ENCODE assay signal across 27 cellular contexts in genomic region chr11:95984035-95984434, GRCh38.
"Had no signal": no experiment of that assay in that cellular context is flagged by ENCODE, and none has a peak within 500 bp of the region (broad histone marks: within the 10 kb centered on the region; RNA-seq: fewer than 3 reads in every experiment).

No MANE protein-coding gene starts in this region.

- H3K4me1 ChIP-seq: esophagus squamous epithelium, heart right ventricle, lower lobe of right lung, pancreas, right lobe of liver, suprapubic skin, vagina had no signal

- H3K27ac Mint-ChIP-seq: effector memory CD8-positive, alpha-beta T cell; immature natural killer cell; natural killer cell; stimulated activated naive B cell treated with anti-CD40 and anti-IgM and Interleukin-4, amounts not matched to agents 10 μg/mL and 1 μg/mL and 100 μg/mL, for 72 hours; stimulated activated naive CD8-positive, alpha-beta T cell treated with anti-CD3 and anti-CD28 coated beads, Interleukin-15, amount 100 ng/mL, for 72 hours had no signal

- H3K4me3 Mint-ChIP-seq: effector memory CD8-positive, alpha-beta T cell; immature natural killer cell; natural killer cell; stimulated activated naive B cell treated with anti-CD40 and anti-IgM and Interleukin-4, amounts not matched to agents 10 μg/mL and 1 μg/mL and 100 μg/mL, for 72 hours; stimulated activated naive CD8-positive, alpha-beta T cell treated with anti-CD3 and anti-CD28 coated beads, Interleukin-15, amount 100 ng/mL, for 72 hours had no signal

- H3K4me1 Mint-ChIP-seq: natural killer cell; stimulated activated naive B cell treated with anti-CD40 and anti-IgM and Interleukin-4, amounts not matched to agents 10 μg/mL and 1 μg/mL and 100 μg/mL, for 72 hours; stimulated activated naive CD8-positive, alpha-beta T cell treated with anti-CD3 and anti-CD28 coated beads, Interleukin-15, amount 100 ng/mL, for 72 hours had no signal

- H3K9me3 ChIP-seq: esophagus squamous epithelium, heart right ventricle, lower lobe of right lung, pancreas, right lobe of liver, suprapubic skin, vagina had no signal

- FAIRE-seq: endometrium, pancreas, small intestine had no signal

- H3K36me3 ChIP-seq: pancreas, right lobe of liver had no signal

- H3K27ac ChIP-seq: esophagus squamous epithelium, heart right ventricle, lower lobe of right lung, pancreas, right lobe of liver, suprapubic skin, vagina had no signal

- H3K27me3 ChIP-seq: esophagus squamous epithelium, heart right ventricle, pancreas, right lobe of liver, suprapubic skin, vagina had no signal

- DNase-seq: cortex of kidney; effector memory CD8-positive, alpha-beta T cell; erythroblast; esophagus squamous epithelium; foreskin melanocyte; glutamatergic neuron; heart right ventricle; hypothalamus; immature natural killer cell; islet precursor cell; kidney glomerular epithelial cell; left ventricle myocardium superior; lower lobe of right lung; natural killer cell; occipital lobe; pancreas; right lobe of liver; small intestine; stimulated activated CD4-positive, alpha-beta T cell treated with anti-CD3 and anti-CD28 coated beads, Interleukin-15, amount 100 ng/mL, for 24 hours; stimulated activated CD4-positive, alpha-beta T cell treated with anti-CD3 and anti-CD28 coated beads, Interleukin-2, amount 100 ng/mL, for 48 hours; stimulated activated naive B cell treated with anti-CD40 and anti-IgM and Interleukin-4, amounts not matched to agents 10 μg/mL and 1 μg/mL and 100 μg/mL, for 72 hours; stimulated activated naive CD8-positive, alpha-beta T cell treated with anti-CD3 and anti-CD28 coated beads, Interleukin-15, amount 100 ng/mL, for 72 hours; trophoblast cell had no signal

- H3K9me3 Mint-ChIP-seq: effector memory CD8-positive, alpha-beta T cell; immature natural killer cell; natural killer cell; stimulated activated naive B cell treated with anti-CD40 and anti-IgM and Interleukin-4, amounts not matched to agents 10 μg/mL and 1 μg/mL and 100 μg/mL, for 72 hours; stimulated activated naive CD8-positive, alpha-beta T cell treated with anti-CD3 and anti-CD28 coated beads, Interleukin-15, amount 100 ng/mL, for 72 hours had no signal

- ATAC-seq: effector memory CD8-positive, alpha-beta T cell; heart right ventricle; left ventricle myocardium superior; lower lobe of right lung; natural killer cell; pancreas; right lobe of liver; stimulated activated naive B cell treated with anti-CD40 and anti-IgM and Interleukin-4, amounts not matched to agents 10 μg/mL and 1 μg/mL and 100 μg/mL, for 72 hours; stimulated activated naive CD8-positive, alpha-beta T cell treated with anti-CD3 and anti-CD28 coated beads, Interleukin-15, amount 100 ng/mL, for 72 hours had no signal

- H3K27me3 Mint-ChIP-seq: effector memory CD8-positive, alpha-beta T cell; progenitor cell of endocrine pancreas; stimulated activated naive B cell treated with anti-CD40 and anti-IgM and Interleukin-4, amounts not matched to agents 10 μg/mL and 1 μg/mL and 100 μg/mL, for 72 hours; stimulated activated naive CD8-positive, alpha-beta T cell treated with anti-CD3 and anti-CD28 coated beads, Interleukin-15, amount 100 ng/mL, for 72 hours had no signal

- H3K4me3 ChIP-seq: esophagus squamous epithelium, heart right ventricle, lower lobe of right lung, pancreas, right lobe of liver, suprapubic skin, vagina had no signal
